In the genomic region with DNA sequence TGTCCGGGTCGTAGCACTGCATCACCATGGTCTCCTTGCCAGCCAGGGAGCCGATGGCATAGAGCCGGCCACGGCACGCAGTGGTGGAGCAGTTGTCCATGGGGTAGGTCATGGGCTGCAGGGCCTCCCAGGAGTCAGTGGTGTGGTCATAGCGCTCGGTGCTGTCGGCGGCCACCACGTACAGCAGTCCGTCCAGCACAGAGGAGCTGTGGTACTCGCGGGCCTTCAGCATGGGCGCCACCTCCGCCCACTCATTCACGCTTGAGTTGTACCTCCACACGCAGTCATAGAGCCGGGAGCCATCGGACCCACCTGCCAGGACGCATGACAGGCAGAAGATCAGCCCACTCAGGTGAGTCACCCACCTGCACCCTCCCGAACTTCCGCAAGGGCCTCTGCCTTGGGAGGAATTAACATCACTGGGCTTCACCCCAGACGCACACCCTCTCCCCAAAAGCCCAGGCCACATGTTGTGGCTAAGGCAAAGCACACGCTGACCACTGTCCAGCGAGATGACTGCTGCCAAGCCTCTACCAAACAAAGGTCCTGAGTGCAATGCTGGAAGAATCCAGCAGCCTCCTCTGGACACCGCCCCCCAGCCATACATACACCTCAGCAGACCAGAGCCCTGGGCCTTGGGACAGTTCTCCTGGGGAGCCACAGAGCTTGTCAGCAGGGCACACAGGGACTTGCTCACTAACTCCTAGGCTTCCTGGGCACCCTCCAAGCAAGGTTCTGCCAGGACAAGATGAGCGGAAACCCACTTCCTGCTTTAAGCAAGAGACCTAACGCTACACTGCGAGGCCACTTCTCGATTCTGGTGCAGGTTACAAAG, we compare ENCODE assay signal across 8 cellular contexts. TPM values are rescaled to one million over a fixed set of nuclear protein-coding genes. Genes with fewer than 3 reads are reported as not detected.
DNase-seq lines count a peak whose midpoint lies in the region; ATAC-seq and TF ChIP-seq lines count a peak whose summit lies in the region.

No MANE protein-coding gene starts in this region.

- H4K5ac ChIP-seq in IMR-90 (ENCODE audit: low read depth, low read length) = no peak overlapping the region
- no peak overlapping the region for H4K5ac ChIP-seq in mesendoderm (ENCODE audit: low read length)

- POLR2A ChIA-PET in IMR-90 (lab: Charles Lee; ENCODE audit: unreplicated experiment) = no interaction called here

- no peak overlapping the region for H4K91ac ChIP-seq in IMR-90 (ENCODE audit: insufficient read depth, low read depth, low read length)

- H3K9ac ChIP-seq in IMR-90 (ENCODE audit: low read depth, low read length) (no peak overlapping the region), mesendoderm (ENCODE audit: low read length) (no peak overlapping the region)

- H3K27ac ChIP-seq in IMR-90 (ENCODE audit: insufficient read depth, low read length) (no peak overlapping the region), prostate gland (peak overlapping the region; percentile 97 to 99), mesendoderm (ENCODE audit: low read depth, low read length) (no peak overlapping the region)

- H3K56ac ChIP-seq in IMR-90 (ENCODE audit: extremely low read depth, insufficient read depth, low read length) (no peak overlapping the region), mesendoderm (ENCODE audit: low read length) (no peak overlapping the region)

- H2BK5ac ChIP-seq in IMR-90 (ENCODE audit: low read depth, low read length, poor library complexity, severe bottlenecking) = no peak overlapping the region
- no peak overlapping the region for H2BK5ac ChIP-seq in mesendoderm (ENCODE audit: low read length)

- H3K27me3 ChIP-seq in IMR-90 (ENCODE audit: control insufficient read depth, insufficient read depth, low read length) (no peaks in the 10 kb centered on the region), prostate gland (replicated peaks; ENCODE audit: insufficient read depth) (no peaks in the 10 kb centered on the region), mesendoderm (ENCODE audit: insufficient read depth, low read length, poor library complexity) (no peaks in the 10 kb centered on the region)

- H3K4me2 ChIP-seq in IMR-90 (ENCODE audit: low read depth, low read length) (peak overlapping the region; percentile 11; the same call in 1 of the 2 replicates), mesendoderm (ENCODE audit: low read length) (no peak overlapping the region)

- H4K8ac ChIP-seq in IMR-90 (ENCODE audit: low read depth in 2 of 2, low read length in 2 of 2) (no peak overlapping the region), mesendoderm (ENCODE audit: low read depth, low read length) (no peak overlapping the region)

- dilution Hi-C loops in IMR-90 (cut with HindIII; ENCODE audit: low sequenced_read_pairs, unreplicated experiment) = no loop called here

- no peak for TF ChIP-seq CTCF in IMR-90 (conservative IDR thresholded peaks at IDR 0.05; ENCODE audit: low read depth, low read length)
- TF ChIP-seq CTCF in epithelial cell of esophagus (IDR thresholded peaks at IDR 0.05; ENCODE audit: insufficient read depth, low read depth, low read length, missing control alignments) = no peak
- TF ChIP-seq CTCF in prostate gland (IDR thresholded peaks at IDR 0.05) = peak in 2 of 4 experiments; percentile 17 to 34

- peaks cover 10% of the 10 kb centered on the region for H3K9me1 ChIP-seq in IMR-90 (ENCODE audit: insufficient read depth, low read length)

- no peak overlapping the region for H2BK20ac ChIP-seq in IMR-90 (ENCODE audit: low read depth, low read length)

- H3K36me3 ChIP-seq in IMR-90 (ENCODE audit: control insufficient read depth, insufficient read depth, low read length) (peaks cover 42% of the 10 kb centered on the region), prostate gland (peaks cover 6 to 19% of the 10 kb centered on the region in 2 donors), mesendoderm (ENCODE audit: control insufficient read depth, insufficient read depth, low read length) (peaks cover 9% of the 10 kb centered on the region)

- no peak for TF ChIP-seq RAD21 in IMR-90 (IDR thresholded peaks at IDR 0.05; ENCODE audit: low read length)

- no TSS peak for BruUV-seq in IMR-90 (replicated peaks; lab: Mats Ljungman, UMichigan)

- H3K18ac ChIP-seq in IMR-90 (ENCODE audit: low read depth, low read length) (no peak overlapping the region), mesendoderm (ENCODE audit: low read length) (no peak overlapping the region)

- TF ChIP-seq POLR2A in IMR-90 (IDR thresholded peaks at IDR 0.05; ENCODE audit: low read depth, low read length) (no peak), prostate gland (IDR thresholded peaks at IDR 0.05) (no peak)

- H3K23ac ChIP-seq in IMR-90 (ENCODE audit: low read depth, low read length) (peak overlapping the region; percentile 63; the same call in 1 of the 2 replicates), mesendoderm (ENCODE audit: low read length) (no peak overlapping the region)

- intact Hi-C loops in IMR-90 (cut with micrococcal nuclease) = no loop called here
- intact Hi-C loops in prostate gland (cut with DNase I) = no loop called here

- H3K4ac ChIP-seq in IMR-90 (ENCODE audit: low read depth, low read length) (no peak overlapping the region; the same call in 1 of the 2 replicates), mesendoderm (ENCODE audit: low read depth, low read length) (no peak overlapping the region)

- H3K79me1 ChIP-seq in IMR-90 (ENCODE audit: low read depth in 1 of 2, low read length in 2 of 2) (peaks cover 8 to 66% of the 10 kb centered on the region in 2 experiments; a peak in 3 of 4 replicates), mesendoderm (ENCODE audit: low read length) (peaks cover 28% of the 10 kb centered on the region)

- no peak for ATAC-seq in IMR-90 (ENCODE audit: low read depth)
- no peak for ATAC-seq in HG03342 (IDR thresholded peaks at IDR 0.05; ENCODE audit: unreplicated experiment)

- H3K79me2 ChIP-seq in mesendoderm (ENCODE audit: control insufficient read depth, insufficient read depth, low read length) = peaks cover 41% of the 10 kb centered on the region

- no peak overlapping the region for H2AFZ ChIP-seq in IMR-90 (replicated peaks; ENCODE audit: low read length, poor library complexity)

- no peak overlapping the region for H2AK9ac ChIP-seq in IMR-90 (replicated peaks; ENCODE audit: low read depth, low read length, poor library complexity)

- no peak overlapping the region for H2BK120ac ChIP-seq in IMR-90 (ENCODE audit: low read depth, low read length)
- H2BK120ac ChIP-seq in mesendoderm (ENCODE audit: low read depth, low read length) = no peak overlapping the region

- H4K20me1 ChIP-seq in IMR-90 (ENCODE audit: insufficient read depth, low read length) = peaks cover 73% of the 10 kb centered on the region

- no peak for DNase-seq in IMR-90
- peak; percentile 57 to 63 for DNase-seq in activated CD4-positive, alpha-beta T cell treated with anti-CD3 and anti-CD28 coated beads, Interleukin-2, amount 50 U/mL, for 48 hours
- peak; percentile 91 for DNase-seq in epithelial cell of esophagus (ENCODE audit: low read depth)
- DNase-seq in prostate gland (ENCODE audit: low spot score) = no peak
- DNase-seq in NCI-H146 (lab: John Stamatoyannopoulos, UW) = no peak
- DNase-seq in HK-2 (ENCODE audit: unreplicated experiment) = no peak
- DNase-seq in mesendoderm = no peak

- H3K14ac ChIP-seq in IMR-90 (replicated peaks; ENCODE audit: low read depth, low read length) = no peak overlapping the region

- H3K4me1 ChIP-seq in IMR-90 (ENCODE audit: control insufficient read depth, insufficient read depth, low read length) = peaks cover 11% of the 10 kb centered on the region
- H3K4me1 ChIP-seq in prostate gland (replicated peaks) = peaks cover 37% of the 10 kb centered on the region
- peaks cover 8% of the 10 kb centered on the region for H3K4me1 ChIP-seq in mesendoderm (ENCODE audit: control insufficient read depth, low read depth, low read length)

- H2AK5ac ChIP-seq in IMR-90 (ENCODE audit: low read depth, low read length) (no peak overlapping the region), mesendoderm (ENCODE audit: low read length) (no peak overlapping the region)

- no peak overlapping the region for H2BK15ac ChIP-seq in IMR-90 (ENCODE audit: low read depth, low read length)
- H2BK15ac ChIP-seq in mesendoderm (replicated peaks; ENCODE audit: low read depth) = no peak overlapping the region

- H3K9me3 ChIP-seq in IMR-90 (ENCODE audit: control insufficient read depth, insufficient read depth, low read length) (no peaks in the 10 kb centered on the region), prostate gland (no peaks in the 10 kb centered on the region)

- no peak overlapping the region for H3K4me3 ChIP-seq in IMR-90 (ENCODE audit: insufficient read depth, low read depth, low read length)
- H3K4me3 ChIP-seq in epithelial cell of esophagus (ENCODE audit: low read length) = peak overlapping the region; percentile 95
- H3K4me3 ChIP-seq in prostate gland = peak overlapping the region; percentile 80 to 86
- H3K4me3 ChIP-seq in mesendoderm (ENCODE audit: low read length) = no peak overlapping the region

- 95% methylated on average over 14 of the region's 31 CpGs; no CpG with 5 or more reads in 1 of the 2 experiments for WGBS in IMR-90 (ENCODE audit: extremely low coverage in 2 of 2, insufficient read length in 1 of 2), 2 experiments
- 42% methylated on average over 24 of the region's 31 CpGs for WGBS in prostate gland
- WGBS in mesendoderm (ENCODE audit: extremely low coverage, insufficient coverage, low lambda C conversion rate) = no CpG with 5 or more reads among the region's 31 CpGs

- in situ Hi-C loops in IMR-90 (cut with MboI; ENCODE audit: low sequenced_read_pairs) = no loop called here

- CTCF ChIA-PET in IMR-90 (lab: Yijun Ruan, JAX) = no interaction called here

RNA-seq across cellular contexts. Expression of gene KLHL21, which starts 3.3 kb away (rescaled TPM):
- 12.0 and 14.2 TPM in 2 replicates for total RNA-seq in IMR-90 (2012; rRNA removed)
- 36.7 and 37.4 TPM in 2 replicates for polyA plus RNA-seq in IMR-90 (2012; rRNA removed)
- polyA plus RNA-seq in IMR-90 (2012; cell fraction: cytosol; rRNA removed) = 27.2 and 40.1 TPM in 2 replicates
- 70.4 and 149 TPM in 2 replicates for polyA plus RNA-seq in IMR-90 (2012; cell fraction: nucleus; rRNA removed; ENCODE audit: low replicate concordance)
- total RNA-seq in prostate gland = 100 to 1,000 TPM in 1 of 2 donors, 10 to 100 TPM in 1; 67.1 to 111 TPM
- 11.2 TPM for polyA plus RNA-seq in mesendoderm (2013, experiment 1 of 2)
- polyA plus RNA-seq in mesendoderm (2013, experiment 2 of 2) = 10.9 TPM

RNA-seq across cellular contexts. Expression of gene PHF13, which starts 14.2 kb away (rescaled TPM):
- total RNA-seq in IMR-90 (2012; rRNA removed) (7.3 and 9.4 TPM in 2 replicates), prostate gland (10 to 100 TPM; 13.8 to 79.2 TPM)
- 7.6 and 9.8 TPM in 2 replicates for polyA plus RNA-seq in IMR-90 (2012; rRNA removed)
- 6.4 and 8.4 TPM in 2 replicates for polyA plus RNA-seq in IMR-90 (2012; cell fraction: cytosol; rRNA removed)
- 13.3 and 25.1 TPM in 2 replicates for polyA plus RNA-seq in IMR-90 (2012; cell fraction: nucleus; rRNA removed; ENCODE audit: low replicate concordance)
- 14.6 TPM for polyA plus RNA-seq in mesendoderm (2013, experiment 1 of 2)
- 14.9 TPM for polyA plus RNA-seq in mesendoderm (2013, experiment 2 of 2)

RNA-seq across cellular contexts. Expression of gene ZBTB48, which starts 19.6 kb away (rescaled TPM):
- total RNA-seq in IMR-90 (2012; rRNA removed) (9.3 and 10.3 TPM in 2 replicates), prostate gland (10 to 100 TPM; 41.3 to 51.0 TPM)
- polyA plus RNA-seq in IMR-90 (2012; rRNA removed) = 17.5 and 19.7 TPM in 2 replicates
- polyA plus RNA-seq in IMR-90 (2012; cell fraction: cytosol; rRNA removed) = 10.0 and 15.6 TPM in 2 replicates
- 61.7 and 153 TPM in 2 replicates for polyA plus RNA-seq in IMR-90 (2012; cell fraction: nucleus; rRNA removed; ENCODE audit: low replicate concordance)
- polyA plus RNA-seq in mesendoderm (2013, experiment 1 of 2) = 16.1 TPM
- 14.9 TPM for polyA plus RNA-seq in mesendoderm (2013, experiment 2 of 2)

RNA-seq across cellular contexts. Expression of gene THAP3, which starts 25.3 kb away (rescaled TPM):
- total RNA-seq in IMR-90 (2012; rRNA removed) (13.9 and 14.2 TPM in 2 replicates), prostate gland (10 to 100 TPM; 37.6 to 42.1 TPM)
- polyA plus RNA-seq in IMR-90 (2012; rRNA removed) = 14.9 and 16.0 TPM in 2 replicates
- polyA plus RNA-seq in IMR-90 (2012; cell fraction: cytosol; rRNA removed) = 11.8 and 12.7 TPM in 2 replicates
- 23.2 and 37.1 TPM in 2 replicates for polyA plus RNA-seq in IMR-90 (2012; cell fraction: nucleus; rRNA removed; ENCODE audit: low replicate concordance)
- polyA plus RNA-seq in mesendoderm (2013, experiment 1 of 2) = 6.8 TPM
- polyA plus RNA-seq in mesendoderm (2013, experiment 2 of 2) = 6.4 TPM

RNA-seq across cellular contexts. Expression of gene TAS1R1, which starts 44.3 kb away (rescaled TPM):
- total RNA-seq in IMR-90 (2012; rRNA removed) = not detected in 2 replicates
- 0.05 and 0.10 TPM in 2 replicates for polyA plus RNA-seq in IMR-90 (2012; rRNA removed)
- 0.05 TPM in 1 of 2 replicates, not detected in the other for polyA plus RNA-seq in IMR-90 (2012; cell fraction: cytosol; rRNA removed)
- 0.09 and 0.15 TPM in 2 replicates for polyA plus RNA-seq in IMR-90 (2012; cell fraction: nucleus; rRNA removed; ENCODE audit: low replicate concordance)
- 1 to 10 TPM in 1 of 2 donors, not detected in 1; 1.5 TPM for total RNA-seq in prostate gland
- 0.01 TPM for polyA plus RNA-seq in mesendoderm (2013, experiment 1 of 2)
- 0.04 TPM for polyA plus RNA-seq in mesendoderm (2013, experiment 2 of 2)

Comparison
In these comparisons a context has a peak if more than half of its experiments do, and no peak if none do; other contexts are left out.
1. DNase-seq: peak in activated CD4-positive, alpha-beta T cell treated with anti-CD3 and anti-CD28 coated beads, Interleukin-2, amount 50 U/mL, for 48 hours (2 of 2) and epithelial cell of esophagus (single experiment); none in IMR-90 (single experiment), prostate gland (single experiment), NCI-H146 (single experiment), HK-2 (single experiment) and mesendoderm (single experiment).
2. H3K27ac ChIP-seq: peak in prostate gland (2 of 2); none in IMR-90 (single experiment) and mesendoderm (single experiment).
3. H3K4me3 ChIP-seq: peak in epithelial cell of esophagus (single experiment) and prostate gland (2 of 2); none in IMR-90 (single experiment) and mesendoderm (single experiment).